Comparison of ENCODE assay signal across 18 cellular contexts in the genomic region with DNA sequence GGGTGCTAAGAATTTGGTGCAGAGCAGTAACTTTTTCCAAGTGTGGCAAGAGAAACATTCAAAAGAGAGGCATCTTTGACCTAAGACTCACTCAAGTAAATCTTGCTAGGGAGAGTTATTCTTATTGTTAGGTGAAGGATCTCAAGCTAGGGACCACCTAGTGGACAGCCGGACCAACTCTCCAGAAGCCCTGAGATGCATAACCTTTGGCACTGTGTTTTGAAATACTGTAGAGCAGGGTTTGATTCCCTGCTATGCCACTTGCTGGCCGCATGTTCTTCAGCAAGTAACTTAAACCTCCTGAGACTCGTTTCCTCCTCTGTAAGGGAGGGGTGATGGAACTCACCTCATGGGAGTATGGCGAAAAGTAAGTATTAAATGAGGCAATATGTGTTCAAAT.
DNase-seq lines count a peak whose midpoint lies in the region; ATAC-seq and TF ChIP-seq lines count a peak whose summit lies in the region.
"Had no signal": no experiment of that assay in that cellular context is flagged by ENCODE, and none has a peak within 500 bp of the region (broad histone marks: within the 10 kb centered on the region; RNA-seq: fewer than 3 reads in every experiment).

No MANE protein-coding gene starts in this region.

- H3K4me3 Mint-ChIP-seq in GM23338: no peak overlapping the region
- H3K4me3 Mint-ChIP-seq in naive thymus-derived CD8-positive, alpha-beta T cell: no peak overlapping the region

- H3K9me2 ChIP-seq in GM23338 (ENCODE audit: insufficient read depth): peaks cover 11% of the 10 kb centered on the region; the same call in 1 of the 2 replicates

- H3K27me3 Mint-ChIP-seq in GM23338 (ENCODE audit: insufficient read depth, low read depth, poor library complexity): no peaks in the 10 kb centered on the region
- H3K27me3 Mint-ChIP-seq in naive thymus-derived CD8-positive, alpha-beta T cell: peaks cover 0 to 6% (median 0%) of the 10 kb centered on the region in 5 donors

- H3K9me3 Mint-ChIP-seq in GM23338: no peaks in the 10 kb centered on the region
- peaks cover 0 to 15% (median 0%) of the 10 kb centered on the region in 9 donors for H3K9me3 Mint-ChIP-seq in naive thymus-derived CD8-positive, alpha-beta T cell

- H3K4me1 ChIP-seq in BE2C (no peaks in the 10 kb centered on the region), GM23338 (ENCODE audit: insufficient read depth) (no peaks in the 10 kb centered on the region), aorta (ENCODE audit: control insufficient read depth in 1 of 2, insufficient read depth in 2 of 2, low read length in 2 of 2) (peaks cover 0 to 3% of the 10 kb centered on the region in 2 donors)

- WGBS in aorta, 2 donors: 88 to 91% methylated on average over 4 of the region's 4 CpGs

- no peaks in the 10 kb centered on the region for H3K36me3 ChIP-seq in BE2C
- no peaks in the 10 kb centered on the region for H3K36me3 ChIP-seq in GM23338 (ENCODE audit: insufficient read depth)
- H3K36me3 ChIP-seq in aorta (ENCODE audit: control insufficient read depth in 1 of 2, insufficient read depth in 2 of 2, low read length in 1 of 2): no peaks in the 10 kb centered on the region
- H3K36me3 ChIP-seq: HAP-1 had no signal

- H4K20me1 ChIP-seq in GM23338 (replicated peaks; ENCODE audit: insufficient read depth): no peaks in the 10 kb centered on the region

- no peak overlapping the region for H2AFZ ChIP-seq in GM23338

- no peaks in the 10 kb centered on the region; the same call in 2 of the 3 replicates for H3K36me3 Mint-ChIP-seq in GM23338 (ENCODE audit: low read depth)
- H3K36me3 Mint-ChIP-seq in naive thymus-derived CD8-positive, alpha-beta T cell: no peaks in the 10 kb centered on the region

- H3K27me3 ChIP-seq in BE2C (no peaks in the 10 kb centered on the region), GM23338 (ENCODE audit: insufficient read depth) (no peaks in the 10 kb centered on the region), aorta (ENCODE audit: control insufficient read depth in 1 of 2, insufficient read depth in 2 of 2, low read length in 1 of 2) (no peaks in the 10 kb centered on the region)

- H3F3A ChIP-seq in GM23338 (replicated peaks; ENCODE audit: low read depth): no peaks in the 10 kb centered on the region

- POLR2A ChIA-PET in naive thymus-derived CD8-positive, alpha-beta T cell (lab: Charles Lee): no interaction called here

- peaks cover 2% of the 10 kb centered on the region; the same call in 1 of the 3 replicates for H3K4me1 Mint-ChIP-seq in GM23338
- no peaks in the 10 kb centered on the region for H3K4me1 Mint-ChIP-seq in naive thymus-derived CD8-positive, alpha-beta T cell

- ATAC-seq in GM23338 (peak; percentile 45; the same call in 2 of the 3 replicates), aorta (ENCODE audit: low FRiP score) (no peak)
- no peak for ATAC-seq in naive thymus-derived CD8-positive, alpha-beta T cell

- H3K4me2 ChIP-seq in GM23338: no peak overlapping the region

- TF ChIP-seq CTCF in BE2C (IDR thresholded peaks at IDR 0.05; ENCODE audit: low read depth, low read length) (0 out of 2 replicates have a peak, but pooled peaks have one; percentile 11), GM23338 (conservative IDR thresholded peaks at IDR 0.05; ENCODE audit: low read depth in 2 of 2) (peak; percentile 19 to 28), fibroblast of mammary gland (conservative IDR thresholded peaks at IDR 0.05; ENCODE audit: control insufficient read depth, insufficient read depth, low read depth, low read length) (peak; percentile 3)

- no peak overlapping the region for H3K27ac ChIP-seq in GM23338 (ENCODE audit: low read depth)
- H3K27ac ChIP-seq in aorta (ENCODE audit: low read depth in 1 of 2, low read length in 2 of 2): no peak overlapping the region
- H3K27ac ChIP-seq: C4-2B had no signal

- H3K27ac Mint-ChIP-seq in GM23338: no peak overlapping the region
- no peak overlapping the region for H3K27ac Mint-ChIP-seq in naive thymus-derived CD8-positive, alpha-beta T cell

- no peaks in the 10 kb centered on the region for H3K79me2 ChIP-seq in GM23338 (replicated peaks; ENCODE audit: insufficient read depth)

- H3K9me3 ChIP-seq in BE2C (no peaks in the 10 kb centered on the region), aorta (ENCODE audit: control insufficient read depth, low read length) (no peaks in the 10 kb centered on the region)
- H3K9me3 ChIP-seq: HAP-1 had no signal

- no peak for DNase-seq in BE2C
- DNase-seq in GM23338 (ENCODE audit: low spot score): peak; percentile 36
- peak; percentile 4 for DNase-seq in RPMI8226
- DNase-seq in fibroblast of mammary gland (ENCODE audit: low read depth): no peak
- no peak for DNase-seq in naive thymus-derived CD8-positive, alpha-beta T cell
- no peak for DNase-seq in DMS153 treated with DMSO at 0.1 percent for 48 hours (lab: John Stamatoyannopoulos, UW; ENCODE audit: unreplicated experiment)
- no peak for DNase-seq in aorta
- DNase-seq in NCI-H2196 treated with DMSO at 0.1 percent for 48 hours (lab: John Stamatoyannopoulos, UW; ENCODE audit: unreplicated experiment): no peak
- DNase-seq: DND-41, KG1, NCI-H1048, NCI-H1436 treated with DMSO at 0.1 percent for 48 hours, NCI-H2029, NCI-H748 treated with DMSO at 0.1 percent for 48 hours, OCI-M1, SHP77 treated with DMSO at 0.1 percent for 48 hours had no signal

- H3K4me3 ChIP-seq in BE2C (ENCODE audit: low read depth, low read length) (no peak overlapping the region), GM23338 (no peak overlapping the region), fibroblast of mammary gland (ENCODE audit: control insufficient read depth, low read depth, low read length) (no peak overlapping the region), aorta (ENCODE audit: low read length in 2 of 2) (no peak overlapping the region)
- H3K4me3 ChIP-seq: HAP-1 had no signal

- intact Hi-C loops in aorta (cut with DNase I): no loop called here

TF ChIP-seq in GM23338, 12 proteins besides CTCF, POLR2A, EP300 and RAD21 (continues in another document):
- TF ChIP-seq STAT1 (IDR thresholded peaks at IDR 0.05; ENCODE audit: unreplicated experiment) (no peak), EZH2 (IDR thresholded peaks at IDR 0.05; ENCODE audit: low read depth, unreplicated experiment) (no peak), NANOG (IDR thresholded peaks at IDR 0.05; ENCODE audit: borderline replicate concordance) (no peak), JUNB (IDR thresholded peaks at IDR 0.05; ENCODE audit: unreplicated experiment) (no peak), EZH2phosphoT487 (IDR thresholded peaks at IDR 0.05; ENCODE audit: unreplicated experiment) (no peak), CREB1 (CRISPR knock-in tag; IDR thresholded peaks at IDR 0.05; ENCODE audit: low read depth) (no peak)
- TF ChIP-seq, protein P1, sequence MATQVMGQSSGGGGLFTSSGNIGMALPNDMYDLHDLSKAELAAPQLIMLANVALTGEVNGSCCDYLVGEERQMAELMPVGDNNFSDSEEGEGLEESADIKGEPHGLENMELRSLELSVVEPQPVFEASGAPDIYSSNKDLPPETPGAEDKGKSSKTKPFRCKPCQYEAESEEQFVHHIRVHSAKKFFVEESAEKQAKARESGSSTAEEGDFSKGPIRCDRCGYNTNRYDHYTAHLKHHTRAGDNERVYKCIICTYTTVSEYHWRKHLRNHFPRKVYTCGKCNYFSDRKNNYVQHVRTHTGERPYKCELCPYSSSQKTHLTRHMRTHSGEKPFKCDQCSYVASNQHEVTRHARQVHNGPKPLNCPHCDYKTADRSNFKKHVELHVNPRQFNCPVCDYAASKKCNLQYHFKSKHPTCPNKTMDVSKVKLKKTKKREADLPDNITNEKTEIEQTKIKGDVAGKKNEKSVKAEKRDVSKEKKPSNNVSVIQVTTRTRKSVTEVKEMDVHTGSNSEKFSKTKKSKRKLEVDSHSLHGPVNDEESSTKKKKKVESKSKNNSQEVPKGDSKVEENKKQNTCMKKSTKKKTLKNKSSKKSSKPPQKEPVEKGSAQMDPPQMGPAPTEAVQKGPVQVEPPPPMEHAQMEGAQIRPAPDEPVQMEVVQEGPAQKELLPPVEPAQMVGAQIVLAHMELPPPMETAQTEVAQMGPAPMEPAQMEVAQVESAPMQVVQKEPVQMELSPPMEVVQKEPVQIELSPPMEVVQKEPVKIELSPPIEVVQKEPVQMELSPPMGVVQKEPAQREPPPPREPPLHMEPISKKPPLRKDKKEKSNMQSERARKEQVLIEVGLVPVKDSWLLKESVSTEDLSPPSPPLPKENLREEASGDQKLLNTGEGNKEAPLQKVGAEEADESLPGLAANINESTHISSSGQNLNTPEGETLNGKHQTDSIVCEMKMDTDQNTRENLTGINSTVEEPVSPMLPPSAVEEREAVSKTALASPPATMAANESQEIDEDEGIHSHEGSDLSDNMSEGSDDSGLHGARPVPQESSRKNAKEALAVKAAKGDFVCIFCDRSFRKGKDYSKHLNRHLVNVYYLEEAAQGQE (IDR thresholded peaks at IDR 0.05; ENCODE audit: unreplicated experiment): no peak

Comparison
In these comparisons a context has a peak if more than half of its experiments do, and no peak if none do; other contexts are left out.
1. DNase-seq: peak in GM23338 (single experiment) and RPMI8226 (single experiment); none in BE2C (single experiment), fibroblast of mammary gland (single experiment), naive thymus-derived CD8-positive, alpha-beta T cell (0 of 10), DMS153 treated with DMSO at 0.1 percent for 48 hours (single experiment), aorta (0 of 2) and NCI-H2196 treated with DMSO at 0.1 percent for 48 hours (single experiment).
2. Peak in every context shown above with its lines, with median percentiles within 50 percentile points of each other: CTCF ChIP-seq.